ENCODE assay signal across 8 cellular contexts in genomic region chr2:69306612-69306896, GRCh38.
A peak's percentile ranks its signal among the peaks of the same experiment; 100 is the strongest.
DNase-seq lines count a peak whose midpoint lies in the region; ATAC-seq and TF ChIP-seq lines count a peak whose summit lies in the region.

No MANE protein-coding gene starts in this region.

- H3K4me2 ChIP-seq in neural cell (ENCODE audit: low read length), result no peak overlapping the region

- H3K36me3 ChIP-seq in BE2C (no peaks in the 10 kb centered on the region), ectodermal cell (ENCODE audit: control insufficient read depth, insufficient read depth, low read length) (no peaks in the 10 kb centered on the region), neural cell (ENCODE audit: insufficient read depth, low read length) (no peaks in the 10 kb centered on the region)

- WGBS in ectodermal cell, 2 experiments, result 1 to 2% methylated on average over 24 of the region's 24 CpGs

- H3K9me3 ChIP-seq in BE2C (no peaks in the 10 kb centered on the region), ectodermal cell (ENCODE audit: control insufficient read depth, low read length) (no peaks in the 10 kb centered on the region), neural cell (ENCODE audit: low read length) (no peaks in the 10 kb centered on the region)

- H3K9me2 ChIP-seq in neural cell (ENCODE audit: insufficient read depth, low read length), result no peaks in the 10 kb centered on the region

- DNase-seq in BE2C, result no peak
- peak; percentile 9 for DNase-seq in KBM-7
- no peak for DNase-seq in H4 (ENCODE audit: low spot score)
- DNase-seq in NCI-H187 (lab: John Stamatoyannopoulos, UW), result no peak
- no peak for DNase-seq in D341Med (ENCODE audit: low spot score)

- H3K79me2 ChIP-seq in neural cell (replicated peaks; ENCODE audit: insufficient read depth, low read length), result no peaks in the 10 kb centered on the region

- H3K27me3 ChIP-seq in BE2C (peaks cover 6% of the 10 kb centered on the region; the same call in 1 of the 2 replicates), ectodermal cell (ENCODE audit: control insufficient read depth, insufficient read depth, low read length, poor library complexity, severe bottlenecking) (peaks cover 29% of the 10 kb centered on the region), neural cell (ENCODE audit: insufficient read depth, low read depth, low read length) (peaks cover 23% of the 10 kb centered on the region)

- H2AFZ ChIP-seq in neural cell (ENCODE audit: low read depth, low read length), result no peak overlapping the region

- TF ChIP-seq CTCF in BE2C (IDR thresholded peaks at IDR 0.05; ENCODE audit: low read depth, low read length), result no peak
- TF ChIP-seq CTCF in neural cell (IDR thresholded peaks at IDR 0.05; ENCODE audit: poor library complexity, severe bottlenecking), result no peak

- TF ChIP-seq RAD21 in neural cell (conservative IDR thresholded peaks at IDR 0.05), result no peak

- in situ Hi-C loops in KBM-7 (cut with MboI; ENCODE audit: low pct_unique_long_range_greater_than_20kb, low sequenced_read_pairs), result no loop called here

- H3F3A ChIP-seq in neural cell (ENCODE audit: insufficient read depth, low read length, poor library complexity, severe bottlenecking), result no peaks in the 10 kb centered on the region

- no peak overlapping the region for H3K9ac ChIP-seq in neural cell (ENCODE audit: low read length)

- H3K4me3 ChIP-seq in BE2C (ENCODE audit: low read depth, low read length), result peak overlapping the region; percentile 56
- peak overlapping the region; percentile 36 for H3K4me3 ChIP-seq in ectodermal cell (ENCODE audit: insufficient read depth, low read depth, low read length)
- H3K4me3 ChIP-seq in neural cell (ENCODE audit: low read length), result peak overlapping the region; percentile 61

- no peaks in the 10 kb centered on the region for H4K20me1 ChIP-seq in neural cell (ENCODE audit: insufficient read depth)

- H3K4me1 ChIP-seq in BE2C (no peaks in the 10 kb centered on the region), ectodermal cell (ENCODE audit: control insufficient read depth, insufficient read depth, low read length) (peaks cover 3% of the 10 kb centered on the region)

- ATAC-seq in HG02970 (IDR thresholded peaks at IDR 0.05; ENCODE audit: low FRiP score, unreplicated experiment), result no peak

- no peak for TF ChIP-seq EP300 in neural cell (conservative IDR thresholded peaks at IDR 0.05; ENCODE audit: poor library complexity, severe bottlenecking)

- H3K27ac ChIP-seq in ectodermal cell (ENCODE audit: insufficient read depth, low read depth, low read length, poor library complexity, severe bottlenecking), result no peak overlapping the region
- H3K27ac ChIP-seq in neural cell (ENCODE audit: low read length), result no peak overlapping the region

TF ChIP-seq in neural cell, 6 proteins besides CTCF, POLR2A, EP300 and RAD21:
- TF ChIP-seq EZH2 (IDR thresholded peaks at IDR 0.05; ENCODE audit: borderline replicate concordance, insufficient read depth, low read length, poor library complexity, severe bottlenecking), result no peak
- no peak for TF ChIP-seq MXI1 (conservative IDR thresholded peaks at IDR 0.05; ENCODE audit: poor library complexity, severe bottlenecking)
- no peak for TF ChIP-seq SMC3 (conservative IDR thresholded peaks at IDR 0.05; ENCODE audit: poor library complexity)
- no peak for TF ChIP-seq POLR2AphosphoS5 (IDR thresholded peaks at IDR 0.05)
- no peak for TF ChIP-seq REST (IDR thresholded peaks at IDR 0.05; ENCODE audit: borderline replicate concordance)
- TF ChIP-seq TAF1 (IDR thresholded peaks at IDR 0.05; ENCODE audit: low read depth), result no peak
TF ChIP-seq in neural cell: peak in this region for 0.
